15 cellular contexts compared by ENCODE assay signal in genomic region chr13:44755872-44756271, GRCh38.
DNase-seq lines count a peak whose midpoint lies in the region; ATAC-seq and TF ChIP-seq lines count a peak whose summit lies in the region.
"Had no signal": no experiment of that assay in that cellular context is flagged by ENCODE, and none has a peak within 500 bp of the region (broad histone marks: within the 10 kb centered on the region; RNA-seq: fewer than 3 reads in every experiment).

No MANE protein-coding gene starts in this region.

- no peaks in the 10 kb centered on the region for H3K36me3 Mint-ChIP-seq in WTC11

- H3K9me3 Mint-ChIP-seq in WTC11: no peaks in the 10 kb centered on the region

- WGBS in spleen, 5 donors: 87 to 89% (median 89%) methylated on average over 6 of the region's 6 CpGs

- no peak overlapping the region for H3K27ac Mint-ChIP-seq in WTC11

- H3K4me3 ChIP-seq in spleen: no peak overlapping the region
- H3K4me3 ChIP-seq: GM12878, left ventricle myocardium inferior had no signal

- no peak overlapping the region for H3K4me3 Mint-ChIP-seq in WTC11

- no peaks in the 10 kb centered on the region for H3K36me3 ChIP-seq in spleen
- H3K36me3 ChIP-seq: left ventricle myocardium inferior, neutrophil had no signal

- DNase-seq in H4 (ENCODE audit: low spot score) (peak; percentile 57), SW480 (ENCODE audit: low spot score) (peak; percentile 50), fibroblast of peridontal ligament (ENCODE audit: extremely low read depth) (peak; percentile 67), spleen (no peak), NCI-H1105 treated with DMSO at 0.1 percent for 48 hours (lab: John Stamatoyannopoulos, UW) (no peak), WTC11 (ENCODE audit: low spot score) (no peak)
- DNase-seq: activated T-cell treated with anti-CD3 and anti-CD28 coated beads, Interleukin-2, amount 50 U/mL, for 48 hours; DMS 273 treated with DMSO at 0.1 percent for 48 hours; left ventricle myocardium inferior; NCI-H345; stimulated activated CD4-positive, alpha-beta T cell treated with anti-CD3 and anti-CD28 coated beads, Interleukin-2, amount 100 ng/mL, for 48 hours had no signal

- H3K9me3 ChIP-seq in spleen: no peaks in the 10 kb centered on the region
- H3K9me3 ChIP-seq: left ventricle myocardium inferior, neutrophil had no signal

- no peaks in the 10 kb centered on the region for H3K27me3 ChIP-seq in spleen (replicated peaks in 1 of 7)
- H3K27me3 ChIP-seq: neutrophil had no signal

- TF ChIP-seq CTCF in spleen (IDR thresholded peaks at IDR 0.05 in 8 of 11, conservative IDR thresholded peaks at IDR 0.05 in 3 of 11) (no peak), WTC11 (IDR thresholded peaks at IDR 0.05) (no peak)

- intact Hi-C loops in spleen (cut with DNase I; ENCODE audit: low total_unique reads): no loop called here

- ATAC-seq in GM18873 (IDR thresholded peaks at IDR 0.05; ENCODE audit: low FRiP score, unreplicated experiment) (no peak), WTC11 (no peak), HG03342 (IDR thresholded peaks at IDR 0.05; ENCODE audit: unreplicated experiment) (no peak)
- ATAC-seq: GM12878 had no signal

- peaks cover 0 to 11% (median 0%) of the 10 kb centered on the region in 6 donors for H3K4me1 ChIP-seq in spleen

- peaks cover 13% of the 10 kb centered on the region for H3K4me1 Mint-ChIP-seq in WTC11

- CTCF ChIA-PET in WTC11 (lab: Charles Lee): no interaction called here

- POLR2A ChIA-PET in WTC11 (lab: Charles Lee): no interaction called here

- peak overlapping the region in 6 of 8 donors; percentile 34 to 78 (median 50) for H3K27ac ChIP-seq in spleen
- H3K27ac ChIP-seq: neutrophil had no signal

- no peak for TF ChIP-seq POLR2A in spleen (IDR thresholded peaks at IDR 0.05)

- H3K27me3 Mint-ChIP-seq in WTC11 (ENCODE audit: low read depth): no peaks in the 10 kb centered on the region

TF ChIP-seq in WTC11, 78 proteins besides CTCF, POLR2A, EP300 and RAD21:
- no peak for TF ChIP-seq TP53 (CRISPR knock-in tag; IDR thresholded peaks at IDR 0.05)
- TF ChIP-seq OVOL2 (CRISPR knock-in tag; IDR thresholded peaks at IDR 0.05; ENCODE audit: borderline replicate concordance): no peak
- TF ChIP-seq ESRRA (CRISPR knock-in tag; IDR thresholded peaks at IDR 0.05; ENCODE audit: borderline replicate concordance): no peak
- TF ChIP-seq FOXP4 (CRISPR knock-in tag; IDR thresholded peaks at IDR 0.05): no peak
- TF ChIP-seq EMX1 (CRISPR knock-in tag; IDR thresholded peaks at IDR 0.05): no peak
- TF ChIP-seq, protein P1, sequence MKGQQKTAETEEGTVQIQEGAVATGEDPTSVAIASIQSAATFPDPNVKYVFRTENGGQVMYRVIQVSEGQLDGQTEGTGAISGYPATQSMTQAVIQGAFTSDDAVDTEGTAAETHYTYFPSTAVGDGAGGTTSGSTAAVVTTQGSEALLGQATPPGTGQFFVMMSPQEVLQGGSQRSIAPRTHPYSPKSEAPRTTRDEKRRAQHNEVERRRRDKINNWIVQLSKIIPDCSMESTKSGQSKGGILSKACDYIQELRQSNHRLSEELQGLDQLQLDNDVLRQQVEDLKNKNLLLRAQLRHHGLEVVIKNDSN (CRISPR knock-in tag; IDR thresholded peaks at IDR 0.05): no peak
- no peak for TF ChIP-seq ELF4 (CRISPR knock-in tag; IDR thresholded peaks at IDR 0.05; ENCODE audit: low read depth)
- TF ChIP-seq MYBL2 (CRISPR knock-in tag; IDR thresholded peaks at IDR 0.05): no peak
- TF ChIP-seq ZNF219 (CRISPR knock-in tag; IDR thresholded peaks at IDR 0.05; ENCODE audit: borderline replicate concordance): no peak
- no peak for TF ChIP-seq NR1H2 (CRISPR knock-in tag; IDR thresholded peaks at IDR 0.05)
- no peak for TF ChIP-seq HMGA2 (CRISPR knock-in tag; IDR thresholded peaks at IDR 0.05)
- no peak for TF ChIP-seq GRHL2 (CRISPR knock-in tag; IDR thresholded peaks at IDR 0.05; ENCODE audit: insufficient replicate concordance, severe bottlenecking)
- TF ChIP-seq ZNF317 (CRISPR knock-in tag; IDR thresholded peaks at IDR 0.05; ENCODE audit: borderline replicate concordance, low read depth): no peak
- no peak for TF ChIP-seq TEAD1 (CRISPR knock-in tag; IDR thresholded peaks at IDR 0.05)
- TF ChIP-seq PRDM15 (CRISPR knock-in tag; IDR thresholded peaks at IDR 0.05): no peak
- TF ChIP-seq, protein P2, sequence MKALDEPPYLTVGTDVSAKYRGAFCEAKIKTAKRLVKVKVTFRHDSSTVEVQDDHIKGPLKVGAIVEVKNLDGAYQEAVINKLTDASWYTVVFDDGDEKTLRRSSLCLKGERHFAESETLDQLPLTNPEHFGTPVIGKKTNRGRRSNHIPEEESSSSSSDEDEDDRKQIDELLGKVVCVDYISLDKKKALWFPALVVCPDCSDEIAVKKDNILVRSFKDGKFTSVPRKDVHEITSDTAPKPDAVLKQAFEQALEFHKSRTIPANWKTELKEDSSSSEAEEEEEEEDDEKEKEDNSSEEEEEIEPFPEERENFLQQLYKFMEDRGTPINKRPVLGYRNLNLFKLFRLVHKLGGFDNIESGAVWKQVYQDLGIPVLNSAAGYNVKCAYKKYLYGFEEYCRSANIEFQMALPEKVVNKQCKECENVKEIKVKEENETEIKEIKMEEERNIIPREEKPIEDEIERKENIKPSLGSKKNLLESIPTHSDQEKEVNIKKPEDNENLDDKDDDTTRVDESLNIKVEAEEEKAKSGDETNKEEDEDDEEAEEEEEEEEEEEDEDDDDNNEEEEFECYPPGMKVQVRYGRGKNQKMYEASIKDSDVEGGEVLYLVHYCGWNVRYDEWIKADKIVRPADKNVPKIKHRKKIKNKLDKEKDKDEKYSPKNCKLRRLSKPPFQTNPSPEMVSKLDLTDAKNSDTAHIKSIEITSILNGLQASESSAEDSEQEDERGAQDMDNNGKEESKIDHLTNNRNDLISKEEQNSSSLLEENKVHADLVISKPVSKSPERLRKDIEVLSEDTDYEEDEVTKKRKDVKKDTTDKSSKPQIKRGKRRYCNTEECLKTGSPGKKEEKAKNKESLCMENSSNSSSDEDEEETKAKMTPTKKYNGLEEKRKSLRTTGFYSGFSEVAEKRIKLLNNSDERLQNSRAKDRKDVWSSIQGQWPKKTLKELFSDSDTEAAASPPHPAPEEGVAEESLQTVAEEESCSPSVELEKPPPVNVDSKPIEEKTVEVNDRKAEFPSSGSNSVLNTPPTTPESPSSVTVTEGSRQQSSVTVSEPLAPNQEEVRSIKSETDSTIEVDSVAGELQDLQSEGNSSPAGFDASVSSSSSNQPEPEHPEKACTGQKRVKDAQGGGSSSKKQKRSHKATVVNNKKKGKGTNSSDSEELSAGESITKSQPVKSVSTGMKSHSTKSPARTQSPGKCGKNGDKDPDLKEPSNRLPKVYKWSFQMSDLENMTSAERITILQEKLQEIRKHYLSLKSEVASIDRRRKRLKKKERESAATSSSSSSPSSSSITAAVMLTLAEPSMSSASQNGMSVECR (CRISPR knock-in tag; IDR thresholded peaks at IDR 0.05; ENCODE audit: borderline replicate concordance): no peak
- no peak for TF ChIP-seq ZNF232 (CRISPR knock-in tag; IDR thresholded peaks at IDR 0.05)

Comparison
In these comparisons a context has a peak if more than half of its experiments do, and no peak if none do; other contexts are left out.
1. DNase-seq: peak in H4 (single experiment), SW480 (single experiment) and fibroblast of peridontal ligament (single experiment); none in spleen (single experiment), NCI-H1105 treated with DMSO at 0.1 percent for 48 hours (single experiment) and WTC11 (single experiment).